19 cellular contexts compared by ENCODE assay signal in genomic region chr15:59953392-59953883, GRCh38. TPM values are rescaled to one million over a fixed set of nuclear protein-coding genes. Genes with fewer than 3 reads are reported as not detected.
A peak's percentile ranks its signal among the peaks of the same experiment; 100 is the strongest.
DNase-seq lines count a peak whose midpoint lies in the region; ATAC-seq and TF ChIP-seq lines count a peak whose summit lies in the region.
"Had no signal": no experiment of that assay in that cellular context is flagged by ENCODE, and none has a peak within 500 bp of the region (broad histone marks: within the 10 kb centered on the region; RNA-seq: fewer than 3 reads in every experiment).

No MANE protein-coding gene starts in this region.

- H3K36me3 ChIP-seq in heart left ventricle = no peaks in the 10 kb centered on the region
- H3K36me3 ChIP-seq: neutrophil had no signal

- H3K27ac ChIP-seq in epithelial cell of prostate (no peak overlapping the region), heart left ventricle (no peak overlapping the region)
- H3K27ac ChIP-seq: GM23248, neutrophil had no signal

- no peak for TF ChIP-seq CTCF in heart left ventricle (IDR thresholded peaks at IDR 0.05)

- no peak for TF ChIP-seq POLR2A in heart left ventricle (IDR thresholded peaks at IDR 0.05)

- H3K4me1 ChIP-seq in heart left ventricle = no peaks in the 10 kb centered on the region

- peaks cover 0 to 15% (median 0%) of the 10 kb centered on the region in 9 donors for H3K27me3 ChIP-seq in heart left ventricle
- H3K27me3 ChIP-seq: neutrophil had no signal

- intact Hi-C loops in heart left ventricle (cut with DNase I) = no loop called here

- H3K9me3 ChIP-seq in heart left ventricle = peaks cover 0 to 19% (median 7%) of the 10 kb centered on the region in 12 donors
- H3K9me3 ChIP-seq: neutrophil had no signal

- H3K4me3 ChIP-seq in heart left ventricle = no peak overlapping the region
- H3K4me3 ChIP-seq: GM23248 had no signal

- no peak for ATAC-seq in GM19452 (IDR thresholded peaks at IDR 0.05; ENCODE audit: unreplicated experiment)
- no peak for ATAC-seq in heart left ventricle
- no peak for ATAC-seq in HG03442 (IDR thresholded peaks at IDR 0.05; ENCODE audit: unreplicated experiment)
- ATAC-seq: stimulated activated effector memory CD8-positive, alpha-beta T cell treated with anti-CD3 and anti-CD28 coated beads, Interleukin-12 subunit alpha, Interleukin-12 subunit beta, amount 100 ng/mL, for 72 hours had no signal

- DNase-seq in COR-L47 (lab: John Stamatoyannopoulos, UW) (peak; percentile 91), NCI-H1417 (lab: John Stamatoyannopoulos, UW) (peak; percentile 85 to 100 (median 93)), NCI-H510A (lab: John Stamatoyannopoulos, UW) (peak; percentile 74), epithelial cell of prostate (ENCODE audit: low read depth, low spot score) (peak; percentile 2), heart left ventricle (no peak), RPMI8226 (no peak)
- DNase-seq: activated B cell treated with CpG ODN at 0.5 μM for 24 hours; activated naive CD4-positive, alpha-beta T cell treated with anti-CD3 and anti-CD28 coated beads, Interleukin-2, amount 50 U/mL, for 16 hours; CD4-positive, alpha-beta T cell; effector CD8-positive, alpha-beta T cell; GM23248; KG1; SW 1271 had no signal

- WGBS in heart left ventricle, 4 donors = 29 to 49% (median 44%) methylated on average over 8 of the region's 8 CpGs

RNA-seq across cellular contexts. Expression of gene FOXB1, which starts 50.7 kb away (rescaled TPM):
- not detected for total RNA-seq in heart left ventricle
- polyA plus RNA-seq in heart left ventricle = not detected
- total RNA-seq: activated B cell treated with CpG ODN at 0.5 μM for 24 hours, GM23248, mesenteric fat pad, urinary bladder had no signal
- polyA plus RNA-seq: GM23248 had no signal

Comparison
In these comparisons a context has a peak if more than half of its experiments do, and no peak if none do; other contexts are left out.
1. DNase-seq: peak in COR-L47 (single experiment), NCI-H1417 (3 of 3), NCI-H510A (single experiment) and epithelial cell of prostate (single experiment); none in heart left ventricle (0 of 5) and RPMI8226 (single experiment).